In the genomic region with DNA sequence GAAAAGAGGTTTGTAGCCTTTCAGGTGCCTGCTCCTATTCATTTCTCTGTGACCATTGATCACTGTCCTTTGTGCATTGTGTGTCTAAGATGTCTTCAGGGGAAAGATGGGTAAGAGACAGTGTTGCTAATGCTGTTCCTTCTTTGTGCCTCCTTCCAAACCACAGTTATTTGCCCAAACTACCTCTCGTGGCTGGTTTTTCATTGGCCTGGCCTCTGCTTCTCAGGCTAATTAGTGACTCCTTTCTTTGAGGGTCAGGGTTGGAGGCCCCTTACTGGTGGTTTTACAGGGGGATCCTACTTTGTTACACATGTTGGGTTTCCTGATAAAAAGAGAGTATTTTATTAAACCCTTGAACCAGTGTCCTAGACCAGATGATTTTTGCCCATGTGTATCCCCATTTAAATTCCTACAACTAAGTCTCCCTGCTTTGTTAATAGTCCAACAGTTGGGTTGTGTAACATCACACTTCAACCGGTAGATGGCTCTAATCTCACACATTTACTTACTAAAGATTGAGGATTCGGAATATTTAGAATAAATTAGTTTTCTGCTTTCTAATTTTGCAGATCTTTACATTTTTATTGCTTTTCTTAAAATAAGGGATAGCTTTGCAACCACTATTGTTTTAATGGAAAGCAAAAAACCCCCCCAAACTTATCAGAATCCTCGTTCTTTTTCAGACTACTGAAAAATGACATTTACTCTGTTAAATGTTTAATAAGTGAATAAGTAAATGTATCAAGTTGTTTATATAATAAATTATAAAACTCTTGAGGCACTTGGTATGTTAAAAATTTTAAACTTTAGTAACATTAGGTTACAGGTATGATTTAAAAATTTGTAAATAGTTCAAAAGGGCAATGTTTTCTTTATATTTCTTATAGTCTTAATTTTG, we compare ENCODE assay signal across 8 cellular contexts. TPM values are rescaled to one million over a fixed set of nuclear protein-coding genes. Genes with fewer than 3 reads are reported as not detected.
DNase-seq lines count a peak whose midpoint lies in the region; ATAC-seq and TF ChIP-seq lines count a peak whose summit lies in the region.

No MANE protein-coding gene starts in this region.

- TF ChIP-seq CTCF in fibroblast of mammary gland (conservative IDR thresholded peaks at IDR 0.05; ENCODE audit: control insufficient read depth, insufficient read depth, low read depth, low read length) = peak; percentile 72

- peaks cover 9% of the 10 kb centered on the region for H3K79me1 ChIP-seq in neuronal stem cell (ENCODE audit: low read depth, low read length)

- peak overlapping the region; percentile 3 for H2AFZ ChIP-seq in neuronal stem cell (ENCODE audit: low read length)

- peaks cover 7 to 10% of the 10 kb centered on the region in 2 donors for H3K4me1 ChIP-seq in neuronal stem cell (ENCODE audit: control insufficient read depth in 2 of 2, insufficient read depth in 1 of 2, low read depth in 1 of 2, low read length in 2 of 2)

- H3K18ac ChIP-seq in neuronal stem cell (ENCODE audit: low read length) = no peak overlapping the region

- peaks cover 38% of the 10 kb centered on the region for H3K4me1 Mint-ChIP-seq in activated T-cell treated with anti-CD3 and anti-CD28 coated beads, Interleukin-2, amount 50 U/mL, for 4 hours (ENCODE audit: low read depth)
- peaks cover 39% of the 10 kb centered on the region for H3K4me1 Mint-ChIP-seq in T-helper 2 cell treated with Interferon-gamma antibody and Interleukin-4, amounts not matched to agents 5 μg/mL and 100 μg/mL, for 36 hours (ENCODE audit: low read depth)

- no peak overlapping the region for H2BK15ac ChIP-seq in neuronal stem cell (ENCODE audit: low read length)

- H3K14ac ChIP-seq in neuronal stem cell (ENCODE audit: low read length) = no peak overlapping the region

- H3K9ac ChIP-seq in neuronal stem cell (ENCODE audit: low read depth, low read length, poor library complexity) = no peak overlapping the region

- H3K4me3 ChIP-seq in fibroblast of mammary gland (ENCODE audit: control insufficient read depth, low read depth, low read length) = peak overlapping the region; percentile 79
- H3K4me3 ChIP-seq in neuronal stem cell (ENCODE audit: low read length in 2 of 2) = peak overlapping the region; percentile 3 to 85

- H3K36me3 ChIP-seq in neuronal stem cell (replicated peaks in 1 of 2; ENCODE audit: control insufficient read depth in 2 of 2, insufficient read depth in 2 of 2, low read length in 2 of 2) = peaks cover 2 to 30% of the 10 kb centered on the region in 2 donors

- no peak overlapping the region for H2BK120ac ChIP-seq in neuronal stem cell (ENCODE audit: low read depth, low read length)

- H4K8ac ChIP-seq in neuronal stem cell (ENCODE audit: low read depth, low read length) = no peak overlapping the region

- no CpG with 5 or more reads among the region's 4 CpGs for WGBS in neuronal stem cell (ENCODE audit: extremely low coverage in 2 of 2, insufficient read length in 2 of 2, insufficient replicate concordance in 1 of 2), 2 donors

- H4K91ac ChIP-seq in neuronal stem cell (ENCODE audit: low read depth, low read length, poor library complexity) = no peak overlapping the region

- no peak for DNase-seq in activated T-cell treated with anti-CD3 and anti-CD28 coated beads, Interleukin-2, amount 50 U/mL, for 4 hours
- no peak for DNase-seq in activated T-cell treated with anti-CD3 and anti-CD28 coated beads for 4 hours
- DNase-seq in LHCN-M2 (ENCODE audit: low read depth) = peak; percentile 52
- no peak for DNase-seq in T-helper 2 cell treated with Interferon-gamma antibody and Interleukin-4, amounts not matched to agents 5 μg/mL and 100 μg/mL, for 36 hours (ENCODE audit: low spot score)
- DNase-seq in fibroblast of mammary gland (ENCODE audit: low read depth) = peak; percentile 74
- no peak for DNase-seq in neuronal stem cell (ENCODE audit: low spot score)
- DNase-seq in activated gamma-delta T cell (lab: John Stamatoyannopoulos, UW) = no peak
- no peak for DNase-seq in occipital lobe (lab: John Stamatoyannopoulos, UW)

- no peak for ATAC-seq in activated T-cell treated with anti-CD3 and anti-CD28 coated beads, Interleukin-2, amount 50 U/mL, for 4 hours

- H3K9me3 Mint-ChIP-seq in activated T-cell treated with anti-CD3 and anti-CD28 coated beads, Interleukin-2, amount 50 U/mL, for 4 hours = no peaks in the 10 kb centered on the region
- H3K9me3 Mint-ChIP-seq in T-helper 2 cell treated with Interferon-gamma antibody and Interleukin-4, amounts not matched to agents 5 μg/mL and 100 μg/mL, for 36 hours = peaks cover 1% of the 10 kb centered on the region

- H3K36me3 Mint-ChIP-seq in activated T-cell treated with anti-CD3 and anti-CD28 coated beads, Interleukin-2, amount 50 U/mL, for 4 hours (ENCODE audit: insufficient read depth) = peaks cover 26% of the 10 kb centered on the region
- H3K36me3 Mint-ChIP-seq in T-helper 2 cell treated with Interferon-gamma antibody and Interleukin-4, amounts not matched to agents 5 μg/mL and 100 μg/mL, for 36 hours (ENCODE audit: low read depth) = peaks cover 23% of the 10 kb centered on the region

- H3K27me3 ChIP-seq in neuronal stem cell (ENCODE audit: control insufficient read depth in 3 of 3, insufficient read depth in 3 of 3, low read depth in 1 of 3, low read length in 3 of 3) = no peaks in the 10 kb centered on the region

- no peak overlapping the region for H2BK12ac ChIP-seq in neuronal stem cell (ENCODE audit: low read length)

- peak overlapping the region; percentile 95 for H3K4me3 Mint-ChIP-seq in activated T-cell treated with anti-CD3 and anti-CD28 coated beads, Interleukin-2, amount 50 U/mL, for 4 hours
- peak overlapping the region; percentile 93 for H3K4me3 Mint-ChIP-seq in T-helper 2 cell treated with Interferon-gamma antibody and Interleukin-4, amounts not matched to agents 5 μg/mL and 100 μg/mL, for 36 hours

- H3K4ac ChIP-seq in neuronal stem cell (ENCODE audit: low read length) = no peak overlapping the region

- H2AK5ac ChIP-seq in neuronal stem cell (ENCODE audit: low read depth, low read length) = no peak overlapping the region

- no peak overlapping the region for H2BK5ac ChIP-seq in neuronal stem cell (ENCODE audit: low read length)

- H3K27ac ChIP-seq in neuronal stem cell (replicated peaks; ENCODE audit: low read length) = no peak overlapping the region

- H3K27me3 Mint-ChIP-seq in activated T-cell treated with anti-CD3 and anti-CD28 coated beads, Interleukin-2, amount 50 U/mL, for 4 hours (ENCODE audit: low read depth) = no peaks in the 10 kb centered on the region
- peaks cover 1% of the 10 kb centered on the region for H3K27me3 Mint-ChIP-seq in T-helper 2 cell treated with Interferon-gamma antibody and Interleukin-4, amounts not matched to agents 5 μg/mL and 100 μg/mL, for 36 hours (ENCODE audit: low read depth)

- peak overlapping the region; percentile 39 for H3K4me2 ChIP-seq in neuronal stem cell (ENCODE audit: insufficient read depth, low read length, poor library complexity, severe bottlenecking)

- H3K27ac Mint-ChIP-seq in T-helper 2 cell treated with Interferon-gamma antibody and Interleukin-4, amounts not matched to agents 5 μg/mL and 100 μg/mL, for 36 hours = no peak overlapping the region

- H3K23ac ChIP-seq in neuronal stem cell (ENCODE audit: low read depth, low read length, poor library complexity) = no peak overlapping the region

- H3K9me3 ChIP-seq in neuronal stem cell (replicated peaks in 1 of 2; ENCODE audit: control insufficient read depth in 2 of 2, insufficient read depth in 1 of 2, low read depth in 1 of 2, low read length in 2 of 2) = no peaks in the 10 kb centered on the region

RNA-seq across cellular contexts. Expression of a gene that starts 2.4 kb away (rescaled TPM):
- 10 to 100 TPM; 32.4 to 36.9 (median 34.7) TPM for total RNA-seq in activated T-cell treated with anti-CD3 and anti-CD28 coated beads, Interleukin-2, amount 50 U/mL, for 4 hours
- 4.4 and 5.9 TPM in 2 replicates for total RNA-seq in LHCN-M2 (2014; rRNA removed)
- 1.8 TPM for polyA plus RNA-seq in LHCN-M2 (2012)
- 4.5 TPM for polyA plus RNA-seq in neuronal stem cell (2013, experiment 1 of 2)
- polyA plus RNA-seq in neuronal stem cell (2013, experiment 2 of 2) = 4.7 TPM
- total RNA-seq in occipital lobe = 12.5 TPM

RNA-seq across cellular contexts. Expression of a gene that starts 32.2 kb away (rescaled TPM):
- total RNA-seq in activated T-cell treated with anti-CD3 and anti-CD28 coated beads, Interleukin-2, amount 50 U/mL, for 4 hours = not detected
- total RNA-seq in LHCN-M2 (2014; rRNA removed) (0.40 and 0.83 TPM in 2 replicates), occipital lobe (29.9 TPM)
- 0.35 TPM for polyA plus RNA-seq in LHCN-M2 (2012)
- polyA plus RNA-seq in neuronal stem cell (2013, experiment 1 of 2) = 8.6 TPM
- 8.4 TPM for polyA plus RNA-seq in neuronal stem cell (2013, experiment 2 of 2)

Comparison
In these comparisons a context has a peak if more than half of its experiments do, and no peak if none do; other contexts are left out.
1. DNase-seq: peak in LHCN-M2 (single experiment) and fibroblast of mammary gland (single experiment); none in activated T-cell treated with anti-CD3 and anti-CD28 coated beads, Interleukin-2, amount 50 U/mL, for 4 hours (single experiment), activated T-cell treated with anti-CD3 and anti-CD28 coated beads for 4 hours (single experiment), T-helper 2 cell treated with Interferon-gamma antibody and Interleukin-4, amounts not matched to agents 5 μg/mL and 100 μg/mL, for 36 hours (single experiment), neuronal stem cell (single experiment), activated gamma-delta T cell (single experiment) and occipital lobe (single experiment).
2. RNA of a gene that starts 32.2 kb away (total RNA-seq): 29.9 TPM in occipital lobe (single experiment); 0.40 to 0.83 TPM in LHCN-M2 and not detected in activated T-cell treated with anti-CD3 and anti-CD28 coated beads, Interleukin-2, amount 50 U/mL, for 4 hours; every median in the first group is over 10 times any median in the second.